8 cellular contexts compared by ENCODE assay signal in genomic region chr14:105411017-105411941, GRCh38. TPM values are rescaled to one million over a fixed set of nuclear protein-coding genes. Genes with fewer than 3 reads are reported as not detected.
A peak's percentile ranks its signal among the peaks of the same experiment; 100 is the strongest.
DNase-seq lines count a peak whose midpoint lies in the region; ATAC-seq and TF ChIP-seq lines count a peak whose summit lies in the region.

No MANE protein-coding gene starts in this region.

- TF ChIP-seq EP300 in transverse colon (IDR thresholded peaks at IDR 0.05; ENCODE audit: low read depth) = no peak

- H2AFZ ChIP-seq in OCI-LY1 (ENCODE audit: low read length) = no peak overlapping the region

- H3K36me3 ChIP-seq in OCI-LY1 (ENCODE audit: insufficient read depth, low read length) (no peaks in the 10 kb centered on the region), lower lobe of right lung (no peaks in the 10 kb centered on the region), transverse colon (no peaks in the 10 kb centered on the region)

- TF ChIP-seq CTCF in OCI-LY1 (IDR thresholded peaks at IDR 0.05; ENCODE audit: low read length) (no peak), coronary artery (IDR thresholded peaks at IDR 0.05) (no peak), lower lobe of right lung (IDR thresholded peaks at IDR 0.05) (no peak), transverse colon (IDR thresholded peaks at IDR 0.05) (no peak)

- peaks cover 22% of the 10 kb centered on the region; the same call in 1 of the 2 replicates for H3K27me3 ChIP-seq in OCI-LY1 (ENCODE audit: insufficient read depth, low read length)
- peaks cover 22% of the 10 kb centered on the region for H3K27me3 ChIP-seq in lower lobe of right lung (ENCODE audit: low read depth)
- peaks cover 51% of the 10 kb centered on the region for H3K27me3 ChIP-seq in transverse colon

- 9% methylated on average over 52 of the region's 86 CpGs; no CpG with 5 or more reads in 1 of the 2 donors for WGBS in transverse colon (ENCODE audit: low coverage in 1 of 2), 2 donors

- H3K9me3 ChIP-seq in OCI-LY1 (ENCODE audit: low read length) = no peaks in the 10 kb centered on the region
- H3K9me3 ChIP-seq in lower lobe of right lung = no peaks in the 10 kb centered on the region
- no peaks in the 10 kb centered on the region for H3K9me3 ChIP-seq in transverse colon

- H3K4me2 ChIP-seq in OCI-LY1 (ENCODE audit: low read length) = peak overlapping the region; percentile 12; the same call in 1 of the 2 replicates

- H3K27ac ChIP-seq in OCI-LY1 (ENCODE audit: low read depth, low read length, poor library complexity, severe bottlenecking) = no peak overlapping the region
- no peak overlapping the region for H3K27ac ChIP-seq in coronary artery
- no peak overlapping the region for H3K27ac ChIP-seq in lower lobe of right lung
- no peak overlapping the region for H3K27ac ChIP-seq in transverse colon

- H3K79me2 ChIP-seq in OCI-LY1 (ENCODE audit: insufficient read depth, low read length) = no peaks in the 10 kb centered on the region

- in situ Hi-C loops in transverse colon (cut with MboI; ENCODE audit: low pct_ligation_motif_present in 1 of 4, low pct_unique_long_range_greater_than_20kb in 1 of 4, low sequenced_read_pairs in 3 of 4) = no loop called here

- peak overlapping the region; percentile 9 for H3K4me3 ChIP-seq in OCI-LY1 (ENCODE audit: low read depth, low read length, poor library complexity, severe bottlenecking)
- peak overlapping the region; percentile 65 for H3K4me3 ChIP-seq in coronary artery
- peak overlapping the region; percentile 43 for H3K4me3 ChIP-seq in lower lobe of right lung
- H3K4me3 ChIP-seq in transverse colon = peak overlapping the region in 3 of 4 donors; percentile 11 to 47 (median 30)

- H3K9me2 ChIP-seq in OCI-LY1 (ENCODE audit: low read depth, low read length) = no peaks in the 10 kb centered on the region

- ATAC-seq in lower lobe of right lung = peak; percentile 77 to 83
- ATAC-seq in HG02840 (IDR thresholded peaks at IDR 0.05; ENCODE audit: low FRiP score, unreplicated experiment) = no peak

- no peaks in the 10 kb centered on the region for H3F3A ChIP-seq in OCI-LY1 (ENCODE audit: insufficient read depth, low read length)

- intact Hi-C loops in lower lobe of right lung (cut with DNase I) (no loop called here), transverse colon (cut with DNase I; ENCODE audit: low total_unique reads) (no loop called here)

- H3K9ac ChIP-seq in OCI-LY1 (ENCODE audit: low read length) = no peak overlapping the region

- H4K20me1 ChIP-seq in OCI-LY1 (ENCODE audit: insufficient read depth, low read length) = no peaks in the 10 kb centered on the region

- no peak for TF ChIP-seq POLR2A in transverse colon (IDR thresholded peaks at IDR 0.05)

- peaks cover 15% of the 10 kb centered on the region for H3K4me1 ChIP-seq in OCI-LY1 (ENCODE audit: insufficient read depth, low read length, severe bottlenecking)
- peaks cover 18% of the 10 kb centered on the region for H3K4me1 ChIP-seq in lower lobe of right lung
- H3K4me1 ChIP-seq in transverse colon = peaks cover 9 to 23% (median 15%) of the 10 kb centered on the region in 4 donors

- DNase-seq in SHP77 (lab: John Stamatoyannopoulos, UW) (peak; percentile 14 to 32), SHP77 treated with DMSO at 0.1 percent for 48 hours (lab: John Stamatoyannopoulos, UW) (no peak), coronary artery (ENCODE audit: low spot score) (peak; percentile 72), lower lobe of right lung (peak; percentile 62), transverse colon (peak; percentile 48), pons (ENCODE audit: low spot score) (no peak)

RNA-seq across cellular contexts. Expression of gene MTA1, which starts 8.3 kb away (rescaled TPM):
- total RNA-seq in lower lobe of right lung (69.7 TPM), transverse colon (100 to 1,000 TPM in 2 of 4 donors, 10 to 100 TPM in 2; 79.4 to 293 (median 106) TPM)

RNA-seq across cellular contexts. Expression of gene TEX22, which starts 12.9 kb away (rescaled TPM):
- 3.8 TPM for total RNA-seq in lower lobe of right lung
- under 1 TPM in 1 of 4 donors, not detected in 3; 0.41 TPM for total RNA-seq in transverse colon

Comparison
In these comparisons a context has a peak if more than half of its experiments do, and no peak if none do; other contexts are left out.
1. DNase-seq: peak in SHP77 (2 of 2), coronary artery (single experiment), lower lobe of right lung (single experiment) and transverse colon (single experiment); none in SHP77 treated with DMSO at 0.1 percent for 48 hours (single experiment) and pons (single experiment).
2. H3K4me3 ChIP-seq: peak in every context shown above with its lines; median percentile 65 in coronary artery; 43 in lower lobe of right lung; 30 in transverse colon; 9 in OCI-LY1.